In the genomic region with DNA sequence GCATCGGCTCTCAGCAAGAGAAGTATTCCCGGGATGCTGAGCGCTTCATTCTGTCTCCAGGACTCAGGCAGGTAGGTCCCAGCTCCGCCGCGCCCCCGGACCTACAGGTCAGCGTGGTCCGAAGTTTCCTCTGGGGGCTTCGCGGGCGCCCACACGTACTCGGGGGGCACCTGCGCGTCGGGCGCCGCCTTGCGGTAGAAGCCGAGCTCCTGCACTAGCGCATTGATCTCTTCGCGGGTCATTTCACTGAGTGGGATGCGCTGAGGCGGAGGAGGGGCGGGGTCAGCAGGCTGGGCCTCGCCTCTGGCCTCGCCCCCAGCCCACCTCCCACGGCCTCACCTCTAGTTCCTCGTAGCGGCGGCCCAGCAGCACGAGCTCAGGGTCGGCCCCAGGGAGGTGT, we compare ENCODE assay signal across 10 cellular contexts. TPM values are rescaled to one million over a fixed set of nuclear protein-coding genes. Genes with fewer than 3 reads are reported as not detected.
A peak's percentile ranks its signal among the peaks of the same experiment; 100 is the strongest.
DNase-seq lines count a peak whose midpoint lies in the region; ATAC-seq and TF ChIP-seq lines count a peak whose summit lies in the region.
"Had no signal": no experiment of that assay in that cellular context is flagged by ENCODE, and none has a peak within 500 bp of the region (broad histone marks: within the 10 kb centered on the region; RNA-seq: fewer than 3 reads in every experiment).

No MANE protein-coding gene starts in this region.

- no peak for ATAC-seq in HG03565 (IDR thresholded peaks at IDR 0.05; ENCODE audit: unreplicated experiment)

- no peaks in the 10 kb centered on the region for H3K9me3 ChIP-seq in Peyer's patch

- H3K27ac ChIP-seq in Peyer's patch: peak overlapping the region; percentile 87 to 92 (median 88)

- TF ChIP-seq CTCF in AG10803 (conservative IDR thresholded peaks at IDR 0.05; ENCODE audit: low read length) (peak; percentile 26), Peyer's patch (IDR thresholded peaks at IDR 0.05) (peak in 1 of 6 experiments; percentile 25), fibroblast of pulmonary artery (IDR thresholded peaks at IDR 0.05; ENCODE audit: low read length, missing control alignments) (peak; percentile 9), osteocyte (IDR thresholded peaks at IDR 0.05) (peak; percentile 20), GM10266 (IDR thresholded peaks at IDR 0.05; ENCODE audit: control insufficient read depth, insufficient read depth, low read depth, missing control alignments) (no peak)

- TF ChIP-seq POLR2A in Peyer's patch (IDR thresholded peaks at IDR 0.05): no peak

- no peak overlapping the region for H3K27ac Mint-ChIP-seq in osteocyte (ENCODE audit: unreplicated experiment)
- H3K27ac Mint-ChIP-seq: activated T-cell treated with anti-CD3 and anti-CD28 coated beads, Interleukin-2, amount 50 U/mL, for 24 hours had no signal

- H3K4me3 ChIP-seq in AG10803 (ENCODE audit: low read length): no peak overlapping the region
- peak overlapping the region in 1 of 4 donors; percentile 67 for H3K4me3 ChIP-seq in Peyer's patch
- H3K4me3 ChIP-seq in fibroblast of pulmonary artery (replicated peaks; ENCODE audit: low read depth, low read length): no peak overlapping the region

- no peak overlapping the region for H3K4me3 Mint-ChIP-seq in osteocyte (ENCODE audit: unreplicated experiment)
- H3K4me3 Mint-ChIP-seq: activated T-cell treated with anti-CD3 and anti-CD28 coated beads, Interleukin-2, amount 50 U/mL, for 24 hours had no signal

- DNase-seq in AG10803 (ENCODE audit: low read depth): no peak
- peak in 1 of 3 donors; percentile 43 for DNase-seq in Peyer's patch
- no peak for DNase-seq in fibroblast of pulmonary artery (ENCODE audit: low read depth)
- DNase-seq in osteocyte (ENCODE audit: extremely low spot score, unreplicated experiment): no peak
- DNase-seq in activated CD8-positive, alpha-beta memory T cell treated with anti-CD3 and anti-CD28 coated beads, Interleukin-2, amount 50 U/mL, for 48 hours: no peak
- DNase-seq in KG1 (lab: John Stamatoyannopoulos, UW): no peak
- no peak for DNase-seq in GM10266 (ENCODE audit: extremely low spot score)
- DNase-seq: activated T-cell treated with anti-CD3 and anti-CD28 coated beads, Interleukin-2, amount 50 U/mL, for 24 hours had no signal

- H3K27me3 Mint-ChIP-seq in osteocyte (ENCODE audit: unreplicated experiment): no peaks in the 10 kb centered on the region
- H3K27me3 Mint-ChIP-seq: activated T-cell treated with anti-CD3 and anti-CD28 coated beads, Interleukin-2, amount 50 U/mL, for 24 hours; CD4-positive, alpha-beta memory T cell had no signal

- H3K9me3 Mint-ChIP-seq in osteocyte (ENCODE audit: unreplicated experiment): no peaks in the 10 kb centered on the region
- H3K9me3 Mint-ChIP-seq: activated T-cell treated with anti-CD3 and anti-CD28 coated beads, Interleukin-2, amount 50 U/mL, for 24 hours; CD4-positive, alpha-beta memory T cell had no signal

- H3K36me3 Mint-ChIP-seq in osteocyte (ENCODE audit: unreplicated experiment): peaks cover 2% of the 10 kb centered on the region

- peaks cover 0 to 30% (median 0%) of the 10 kb centered on the region in 3 donors for H3K36me3 ChIP-seq in Peyer's patch

- H3K4me1 Mint-ChIP-seq in osteocyte (ENCODE audit: unreplicated experiment): peaks cover 43% of the 10 kb centered on the region

- no peaks in the 10 kb centered on the region for H3K27me3 ChIP-seq in Peyer's patch

- peaks cover 0 to 13% (median 0%) of the 10 kb centered on the region in 4 donors for H3K4me1 ChIP-seq in Peyer's patch

RNA-seq across cellular contexts. Expression of gene SELENOM, which starts 2.5 kb away (rescaled TPM):
- 10 to 100 TPM; 31.4 to 89.1 (median 43.7) TPM for total RNA-seq in Peyer's patch
- 176 and 186 TPM in 2 replicates for total RNA-seq in osteocyte

RNA-seq across cellular contexts. Expression of gene INPP5J, which starts 17.9 kb away (rescaled TPM):
- total RNA-seq in Peyer's patch: 100 to 1,000 TPM in 3 of 4 donors, 10 to 100 TPM in 1; 18.2 to 203 (median 156) TPM
- 3.0 and 3.5 TPM in 2 replicates for total RNA-seq in osteocyte

RNA-seq across cellular contexts. Expression of gene SMTN, which starts 23.8 kb away (rescaled TPM):
- 100 to 1,000 TPM in 1 of 4 donors, 10 to 100 TPM in 3; 23.1 to 124 (median 75.9) TPM for total RNA-seq in Peyer's patch
- total RNA-seq in osteocyte: 27.2 and 31.8 TPM in 2 replicates

RNA-seq across cellular contexts. Expression of gene PLA2G3, which starts 35.4 kb away (rescaled TPM):
- not detected for total RNA-seq in Peyer's patch
- 0.13 TPM in 1 of 2 replicates, not detected in the other for total RNA-seq in osteocyte
- total RNA-seq: CD4-positive, alpha-beta memory T cell had no signal

RNA-seq across cellular contexts. Expression of gene RNF185, which starts 55.1 kb away (rescaled TPM):
- total RNA-seq in Peyer's patch (10 to 100 TPM; 34.7 to 45.9 (median 41.7) TPM), osteocyte (32.7 and 34.0 TPM in 2 replicates)
